Comparison of ENCODE assay signal across 8 cellular contexts in genomic region chr10:103692421-103693069, GRCh38.
DNase-seq lines count a peak whose midpoint lies in the region; ATAC-seq, FAIRE-seq and TF ChIP-seq lines count a peak whose summit lies in the region.

No MANE protein-coding gene starts in this region.

- no peak for ATAC-seq in A549
- ATAC-seq in GM18858 (IDR thresholded peaks at IDR 0.05; ENCODE audit: unreplicated experiment), result peak; percentile 44
- ATAC-seq in HG02943 (IDR thresholded peaks at IDR 0.05; ENCODE audit: low read depth, unreplicated experiment), result peak; percentile 53
- ATAC-seq in foreskin keratinocyte, result no peak

- no peaks in the 10 kb centered on the region for H3K27me3 ChIP-seq in foreskin keratinocyte

- peak overlapping the region; percentile 95 for H3K4me2 ChIP-seq in A549

- POLR2A ChIA-PET in A549 (lab: Yijun Ruan, JAX), result no interaction called here

- H3K4me3 ChIP-seq in A549 (peak overlapping the region; percentile 47), WI38 (ENCODE audit: low read depth, low read length) (peak overlapping the region; percentile 38; the same call in 1 of the 2 replicates), iPS-18c (ENCODE audit: insufficient read depth, low read depth, low read length) (peak overlapping the region; percentile 49)

- 60% methylated on average over 32 of the region's 43 CpGs for WGBS in A549 (ENCODE audit: missing lambda C conversion rate)

- no peak for TF ChIP-seq CTCF in A549 (IDR thresholded peaks at IDR 0.05)
- no peak for TF ChIP-seq CTCF in WI38 (IDR thresholded peaks at IDR 0.05; ENCODE audit: low read depth, low read length)
- TF ChIP-seq CTCF in foreskin keratinocyte (conservative IDR thresholded peaks at IDR 0.05), result no peak

- CTCF ChIA-PET in A549 (lab: Yijun Ruan, JAX), result interaction anchor here (2.4 to 11.4 kb wide), 2 partner anchors 20 to 95 kb away, joined by 14 to 265 read pairs; no protein-coding TSS in a partner anchor

- no peak for TF ChIP-seq RAD21 in A549 (conservative IDR thresholded peaks at IDR 0.05 in 1 of 2, IDR thresholded peaks at IDR 0.05 in 1 of 2)

- FAIRE-seq in A549 (lab: Jason Lieb, UNC) (no peak), urothelium cell line (lab: Jason Lieb, UNC) (no peak)

- no peak for TF ChIP-seq POLR2A in A549 (IDR thresholded peaks at IDR 0.05; ENCODE audit: low read length)

- peaks cover 66% of the 10 kb centered on the region for H3K4me1 ChIP-seq in A549
- H3K4me1 ChIP-seq in foreskin keratinocyte, result peaks cover 29% of the 10 kb centered on the region

- no peaks in the 10 kb centered on the region for H3K9me3 ChIP-seq in A549
- H3K9me3 ChIP-seq in iPS-18c (ENCODE audit: control insufficient read depth, insufficient read depth, low read length), result no peaks in the 10 kb centered on the region

- DNase-seq in A549 (ENCODE audit: low read depth in 1 of 2, low spot score in 1 of 2) (no peak), urothelium cell line (ENCODE audit: low spot score) (peak; percentile 39), LoVo (ENCODE audit: low spot score) (no peak), foreskin keratinocyte (no peak)

- H3K27ac ChIP-seq in A549 (peak overlapping the region; percentile 67 to 91; a peak in 5 of 6 replicates), foreskin keratinocyte (no peak overlapping the region)

- TF ChIP-seq EP300 in A549 (IDR thresholded peaks at IDR 0.05), result no peak

TF ChIP-seq in A549, 52 proteins besides CTCF, POLR2A, EP300 and RAD21:
- TF ChIP-seq CEBPB (IDR thresholded peaks at IDR 0.05) (no peak), MAFK (IDR thresholded peaks at IDR 0.05; ENCODE audit: partially characterized antibody) (no peak), CBX2 (IDR thresholded peaks at IDR 0.05; ENCODE audit: borderline replicate concordance, low read depth) (no peak), RFX5 (IDR thresholded peaks at IDR 0.05) (no peak), GATA3 (IDR thresholded peaks at IDR 0.05; ENCODE audit: borderline replicate concordance) (no peak), TP53 (CRISPR knock-in tag; IDR thresholded peaks at IDR 0.05) (no peak), FOSB (CRISPR knock-in tag; IDR thresholded peaks at IDR 0.05) (no peak), BHLHE40 (IDR thresholded peaks at IDR 0.05; ENCODE audit: low read depth, low read length) (no peak), MAZ (IDR thresholded peaks at IDR 0.05; ENCODE audit: borderline replicate concordance, low read depth, low read length) (no peak), NR3C1 (IDR thresholded peaks at IDR 0.05) (no peak), NPAS2 (CRISPR knock-in tag; IDR thresholded peaks at IDR 0.05; ENCODE audit: borderline replicate concordance) (no peak), EHF (CRISPR knock-in tag; IDR thresholded peaks at IDR 0.05) (no peak), CHD4 (IDR thresholded peaks at IDR 0.05; ENCODE audit: borderline replicate concordance) (no peak), RCOR1 (IDR thresholded peaks at IDR 0.05; ENCODE audit: low read depth, low read length) (no peak), REST (IDR thresholded peaks at IDR 0.05) (no peak), HDAC2 (IDR thresholded peaks at IDR 0.05) (no peak), CBX8 (IDR thresholded peaks at IDR 0.05) (no peak), ATOH8 (CRISPR knock-in tag; IDR thresholded peaks at IDR 0.05; ENCODE audit: low read depth) (no peak), RARB (CRISPR knock-in tag; IDR thresholded peaks at IDR 0.05) (no peak), PHF8 (IDR thresholded peaks at IDR 0.05; ENCODE audit: borderline replicate concordance, low read depth) (no peak)

Comparison
In these comparisons a context has a peak if more than half of its experiments do, and no peak if none do; other contexts are left out.
1. ATAC-seq: peak in GM18858 (single experiment) and HG02943 (single experiment); none in A549 (0 of 2) and foreskin keratinocyte (single experiment).
2. Peak in every context shown above with its lines, with median percentiles within 50 percentile points of each other: H3K4me3 ChIP-seq.